1 cellular context compared by ENCODE assay signal in genomic region chr7:45663167-45663921, GRCh38.
A peak's percentile ranks its signal among the peaks of the same experiment; 100 is the strongest.
TF ChIP-seq lines count a peak whose summit lies in the region.

No MANE protein-coding gene starts in this region.

TF ChIP-seq in HepG2, 621 proteins besides CTCF, POLR2A, EP300 and RAD21 (continued from another document and continues in another):
- TF ChIP-seq, protein P1, sequence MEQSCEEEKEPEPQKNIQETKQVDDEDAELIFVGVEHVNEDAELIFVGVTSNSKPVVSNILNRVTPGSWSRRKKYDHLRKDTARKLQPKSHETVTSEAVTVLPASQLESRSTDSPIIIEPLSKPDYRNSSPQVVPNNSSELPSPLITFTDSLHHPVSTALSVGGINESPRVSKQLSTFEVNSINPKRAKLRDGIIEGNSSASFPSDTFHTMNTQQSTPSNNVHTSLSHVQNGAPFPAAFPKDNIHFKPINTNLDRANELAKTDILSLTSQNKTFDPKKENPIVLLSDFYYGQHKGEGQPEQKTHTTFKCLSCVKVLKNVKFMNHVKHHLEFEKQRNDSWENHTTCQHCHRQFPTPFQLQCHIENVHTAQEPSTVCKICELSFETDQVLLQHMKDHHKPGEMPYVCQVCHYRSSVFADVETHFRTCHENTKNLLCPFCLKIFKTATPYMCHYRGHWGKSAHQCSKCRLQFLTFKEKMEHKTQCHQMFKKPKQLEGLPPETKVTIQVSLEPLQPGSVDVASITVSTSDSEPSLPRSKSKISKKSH (CRISPR knock-in tag; IDR thresholded peaks at IDR 0.05; ENCODE audit: borderline replicate concordance) = no peak
- no peak for TF ChIP-seq ZSCAN22 (CRISPR knock-in tag; IDR thresholded peaks at IDR 0.05)
- TF ChIP-seq HMG20B (CRISPR knock-in tag; conservative IDR thresholded peaks at IDR 0.05) = no peak
- TF ChIP-seq NFIB (CRISPR knock-in tag; IDR thresholded peaks at IDR 0.05; ENCODE audit: borderline replicate concordance) = no peak
- TF ChIP-seq HMGA1 (CRISPR knock-in tag; conservative IDR thresholded peaks at IDR 0.05) = no peak
- no peak for TF ChIP-seq NR2F6 (IDR thresholded peaks at IDR 0.05)
- no peak for TF ChIP-seq NR2F6 (CRISPR knock-in tag; IDR thresholded peaks at IDR 0.05)
- TF ChIP-seq CEBPB (IDR thresholded peaks at IDR 0.05; ENCODE audit: borderline replicate concordance, low read depth, low read length) = no peak
- no peak for TF ChIP-seq SAFB2 (CRISPR knock-in tag; IDR thresholded peaks at IDR 0.05; ENCODE audit: borderline replicate concordance, low read depth)
- no peak for TF ChIP-seq HNRNPLL (IDR thresholded peaks at IDR 0.05; ENCODE audit: low read depth, low read length, poor library complexity, severe bottlenecking)
- no peak for TF ChIP-seq MIER2 (CRISPR knock-in tag; IDR thresholded peaks at IDR 0.05)
- no peak for TF ChIP-seq ZNF616 (CRISPR knock-in tag; IDR thresholded peaks at IDR 0.05; ENCODE audit: low read depth)
- no peak for TF ChIP-seq PRDM15 (CRISPR knock-in tag; IDR thresholded peaks at IDR 0.05)
- no peak for TF ChIP-seq RCOR2 (CRISPR knock-in tag; IDR thresholded peaks at IDR 0.05)
- TF ChIP-seq CHD2 (IDR thresholded peaks at IDR 0.05; ENCODE audit: low read depth, low read length) = no peak
- no peak for TF ChIP-seq ISL2 (CRISPR knock-in tag; IDR thresholded peaks at IDR 0.05)
- TF ChIP-seq TFDP1 (CRISPR knock-in tag; IDR thresholded peaks at IDR 0.05; ENCODE audit: borderline replicate concordance) = no peak
- TF ChIP-seq ZNF510 (CRISPR knock-in tag; IDR thresholded peaks at IDR 0.05; ENCODE audit: low read depth) = no peak
- TF ChIP-seq, protein P2, sequence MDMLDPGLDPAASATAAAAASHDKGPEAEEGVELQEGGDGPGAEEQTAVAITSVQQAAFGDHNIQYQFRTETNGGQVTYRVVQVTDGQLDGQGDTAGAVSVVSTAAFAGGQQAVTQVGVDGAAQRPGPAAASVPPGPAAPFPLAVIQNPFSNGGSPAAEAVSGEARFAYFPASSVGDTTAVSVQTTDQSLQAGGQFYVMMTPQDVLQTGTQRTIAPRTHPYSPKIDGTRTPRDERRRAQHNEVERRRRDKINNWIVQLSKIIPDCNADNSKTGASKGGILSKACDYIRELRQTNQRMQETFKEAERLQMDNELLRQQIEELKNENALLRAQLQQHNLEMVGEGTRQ (IDR thresholded peaks at IDR 0.05; ENCODE audit: low read depth, low read length) = no peak
- TF ChIP-seq, protein P2 (CRISPR knock-in tag; IDR thresholded peaks at IDR 0.05; ENCODE audit: borderline replicate concordance) = no peak
- TF ChIP-seq AKAP8 (CRISPR knock-in tag; IDR thresholded peaks at IDR 0.05) = no peak
- TF ChIP-seq ZNF546 (CRISPR knock-in tag; conservative IDR thresholded peaks at IDR 0.05) = no peak
- no peak for TF ChIP-seq RFXANK (CRISPR knock-in tag; IDR thresholded peaks at IDR 0.05)
- no peak for TF ChIP-seq ZNF232 (CRISPR knock-in tag; IDR thresholded peaks at IDR 0.05; ENCODE audit: borderline replicate concordance)
- 0 out of 2 replicates have a peak, but pooled peaks have one; percentile 27 for TF ChIP-seq BORCS8-MEF2B (CRISPR knock-in tag; IDR thresholded peaks at IDR 0.05)
- 0 out of 2 replicates have a peak, but pooled peaks have one; percentile 77 for TF ChIP-seq ARID2 (CRISPR knock-in tag; IDR thresholded peaks at IDR 0.05; ENCODE audit: borderline replicate concordance)
- TF ChIP-seq GPN1 (CRISPR knock-in tag; IDR thresholded peaks at IDR 0.05; ENCODE audit: borderline replicate concordance) = no peak
- TF ChIP-seq ZNF274 (CRISPR knock-in tag; IDR thresholded peaks at IDR 0.05) = peak; percentile 68; the same call in 1 of the 2 replicates
- peak; percentile 94 for TF ChIP-seq STAG1 (CRISPR knock-in tag; IDR thresholded peaks at IDR 0.05)
- TF ChIP-seq MXD4 (CRISPR knock-in tag; IDR thresholded peaks at IDR 0.05) = no peak
- TF ChIP-seq, protein P3, sequence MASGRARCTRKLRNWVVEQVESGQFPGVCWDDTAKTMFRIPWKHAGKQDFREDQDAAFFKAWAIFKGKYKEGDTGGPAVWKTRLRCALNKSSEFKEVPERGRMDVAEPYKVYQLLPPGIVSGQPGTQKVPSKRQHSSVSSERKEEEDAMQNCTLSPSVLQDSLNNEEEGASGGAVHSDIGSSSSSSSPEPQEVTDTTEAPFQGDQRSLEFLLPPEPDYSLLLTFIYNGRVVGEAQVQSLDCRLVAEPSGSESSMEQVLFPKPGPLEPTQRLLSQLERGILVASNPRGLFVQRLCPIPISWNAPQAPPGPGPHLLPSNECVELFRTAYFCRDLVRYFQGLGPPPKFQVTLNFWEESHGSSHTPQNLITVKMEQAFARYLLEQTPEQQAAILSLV (CRISPR knock-in tag; IDR thresholded peaks at IDR 0.05; ENCODE audit: borderline replicate concordance) = 0 out of 2 replicates have a peak, but pooled peaks have one; percentile 38
- 0 out of 2 replicates have a peak, but pooled peaks have one; percentile 17 for TF ChIP-seq ZNF737 (CRISPR knock-in tag; IDR thresholded peaks at IDR 0.05; ENCODE audit: borderline replicate concordance)
- TF ChIP-seq RNF219 (CRISPR knock-in tag; IDR thresholded peaks at IDR 0.05) = no peak
- no peak for TF ChIP-seq ZBED4 (CRISPR knock-in tag; IDR thresholded peaks at IDR 0.05; ENCODE audit: borderline replicate concordance)
- no peak for TF ChIP-seq ZEB1 (IDR thresholded peaks at IDR 0.05; ENCODE audit: insufficient replicate concordance, low read depth)
- TF ChIP-seq ZHX2 (IDR thresholded peaks at IDR 0.05; ENCODE audit: low read depth) = no peak
- TF ChIP-seq ZHX2 (CRISPR knock-in tag; IDR thresholded peaks at IDR 0.05; ENCODE audit: borderline replicate concordance) = no peak
- no peak for TF ChIP-seq ZNF577 (CRISPR knock-in tag; IDR thresholded peaks at IDR 0.05; ENCODE audit: borderline replicate concordance, low read depth)
- TF ChIP-seq SOX5 (CRISPR knock-in tag; IDR thresholded peaks at IDR 0.05; ENCODE audit: borderline replicate concordance) = no peak
